Comparison of ENCODE assay signal across 17 cellular contexts in the genomic region with DNA sequence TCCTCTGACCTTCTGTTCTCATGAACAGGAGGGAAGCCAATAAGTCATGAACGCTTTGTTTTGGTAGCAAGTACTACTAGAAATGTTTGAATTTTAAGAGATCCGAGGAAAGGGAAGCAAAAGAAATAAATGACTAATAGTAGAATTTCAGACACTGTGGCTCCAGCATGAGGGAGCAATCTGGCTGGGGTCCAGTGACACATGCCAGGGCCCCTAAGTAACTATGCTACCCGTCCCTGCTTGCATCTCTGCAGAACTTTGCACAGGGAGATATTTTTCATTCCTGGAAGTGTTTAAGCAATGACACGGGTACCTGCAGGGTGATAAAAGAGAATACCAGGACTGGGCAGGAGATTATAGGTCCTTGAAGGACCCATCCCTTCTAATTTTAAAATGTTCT. TPM values are rescaled to one million over a fixed set of nuclear protein-coding genes. Genes with fewer than 3 reads are reported as not detected.
DNase-seq lines count a peak whose midpoint lies in the region; ATAC-seq and TF ChIP-seq lines count a peak whose summit lies in the region.
"Had no signal": no experiment of that assay in that cellular context is flagged by ENCODE, and none has a peak within 500 bp of the region (broad histone marks: within the 10 kb centered on the region; RNA-seq: fewer than 3 reads in every experiment).

No MANE protein-coding gene starts in this region.

- no peaks in the 10 kb centered on the region for H3K9me3 ChIP-seq in mammary epithelial cell (replicated peaks; ENCODE audit: insufficient read depth, low read length)
- H3K9me3 ChIP-seq in breast epithelium, result no peaks in the 10 kb centered on the region
- H3K9me3 ChIP-seq in hepatocyte (ENCODE audit: low read depth), result no peaks in the 10 kb centered on the region
- H3K9me3 ChIP-seq: heart right ventricle, stomach had no signal

- no peak for TF ChIP-seq POLR2A in breast epithelium (IDR thresholded peaks at IDR 0.05)

- TF ChIP-seq CTCF in mammary epithelial cell (conservative IDR thresholded peaks at IDR 0.05 in 1 of 2, IDR thresholded peaks at IDR 0.05 in 1 of 2; ENCODE audit: extremely low read depth in 1 of 2, insufficient read depth in 1 of 2, low read depth in 1 of 2, low read length in 2 of 2) (no peak), breast epithelium (IDR thresholded peaks at IDR 0.05) (no peak), hepatocyte (IDR thresholded peaks at IDR 0.05; ENCODE audit: poor library complexity) (no peak)

- H3K4me2 ChIP-seq in mammary epithelial cell (ENCODE audit: insufficient read depth, low read depth, low read length) (peak overlapping the region; percentile 87), hepatocyte (peak overlapping the region; percentile 89)

- intact Hi-C loops in mammary epithelial cell (cut with micrococcal nuclease), result loop anchor here (1.0 to 5.0 kb wide), 4 partner anchors 102 to 392 kb away; no protein-coding TSS in a partner anchor
- intact Hi-C loops in breast epithelium (cut with DNase I; ENCODE audit: low total_unique reads), result loop anchor here (2.0 kb wide), 1 partner anchor 429 kb away; no protein-coding TSS in a partner anchor

- CTCF ChIA-PET in mammary epithelial cell (lab: Charles Lee; ENCODE audit: low non-redundant PET), result interaction anchor here (0.6 kb wide), 2 partner anchors 327 to 392 kb away, joined by 3 read pairs; no protein-coding TSS in a partner anchor

- H3K36me3 ChIP-seq in mammary epithelial cell (ENCODE audit: insufficient read depth, low read length) (no peaks in the 10 kb centered on the region), breast epithelium (no peaks in the 10 kb centered on the region), hepatocyte (replicated peaks; ENCODE audit: insufficient read depth, low read depth) (no peaks in the 10 kb centered on the region), urinary bladder (ENCODE audit: insufficient read depth) (no peaks in the 10 kb centered on the region)
- H3K36me3 ChIP-seq: cardiac muscle cell, heart right ventricle, stomach had no signal

- H2AFZ ChIP-seq in mammary epithelial cell (ENCODE audit: low read depth, low read length) (no peak overlapping the region), hepatocyte (no peak overlapping the region)

- no peaks in the 10 kb centered on the region for H3K9me2 ChIP-seq in hepatocyte (replicated peaks; ENCODE audit: insufficient read depth)

- H3K27me3 ChIP-seq in mammary epithelial cell (ENCODE audit: insufficient read depth, low read length), result no peaks in the 10 kb centered on the region
- no peaks in the 10 kb centered on the region for H3K27me3 ChIP-seq in breast epithelium
- peaks cover 3% of the 10 kb centered on the region for H3K27me3 ChIP-seq in hepatocyte

- H3K27ac ChIP-seq in mammary epithelial cell (ENCODE audit: insufficient read depth, low read depth, low read length) (no peak overlapping the region), breast epithelium (no peak overlapping the region), hepatocyte (no peak overlapping the region), urinary bladder (ENCODE audit: low read depth) (peak overlapping the region; percentile 46)
- H3K27ac ChIP-seq: cardiac muscle cell had no signal

- H4K20me1 ChIP-seq in mammary epithelial cell (ENCODE audit: insufficient read depth, low read length) (no peaks in the 10 kb centered on the region), hepatocyte (ENCODE audit: insufficient read depth, poor library complexity, severe bottlenecking) (no peaks in the 10 kb centered on the region)

- dilution Hi-C loops in mammary epithelial cell (cut with HindIII; ENCODE audit: low sequenced_read_pairs), result no loop called here

- no TSS peak for BruUV-seq in mammary epithelial cell (replicated peaks; lab: Mats Ljungman, UMichigan)

- DNase-seq in mammary epithelial cell, result peak; percentile 50
- no peak for DNase-seq in breast epithelium (ENCODE audit: low spot score in 2 of 2)
- no peak for DNase-seq in hepatocyte (ENCODE audit: low spot score)
- DNase-seq in HT-29 (ENCODE audit: low spot score), result no peak
- DNase-seq in DMS53 (lab: John Stamatoyannopoulos, UW), result no peak
- DNase-seq: activated CD4-positive, alpha-beta T cell treated with anti-CD3 and anti-CD28 coated beads for 1 hour; activated CD8-positive, alpha-beta memory T cell treated with anti-CD3 and anti-CD28 coated beads, Interleukin-2, amount 50 U/mL, for 4 hours; stimulated activated CD4-positive, alpha-beta T cell treated with anti-CD3 and anti-CD28 coated beads, Interleukin-12 subunit alpha, Interleukin-12 subunit beta, amount 100 ng/mL, for 4 hours; stomach had no signal

- no peak overlapping the region for H3K9ac ChIP-seq in mammary epithelial cell (ENCODE audit: insufficient read depth, low read length)

- peaks cover 27% of the 10 kb centered on the region for H3K4me1 ChIP-seq in mammary epithelial cell (ENCODE audit: insufficient read depth, low read length)
- H3K4me1 ChIP-seq in breast epithelium, result no peaks in the 10 kb centered on the region
- H3K4me1 ChIP-seq in hepatocyte (ENCODE audit: insufficient read depth), result peaks cover 11% of the 10 kb centered on the region
- H3K4me1 ChIP-seq in urinary bladder (ENCODE audit: insufficient read depth), result no peaks in the 10 kb centered on the region

- H3K4me3 ChIP-seq in mammary epithelial cell (replicated peaks in 1 of 3; ENCODE audit: insufficient read depth in 1 of 3, low read depth in 2 of 3, low read length in 3 of 3) (no peak overlapping the region), breast epithelium (no peak overlapping the region), hepatocyte (no peak overlapping the region), urinary bladder (ENCODE audit: low read depth, low read length) (no peak overlapping the region)

- in situ Hi-C loops in mammary epithelial cell (cut with MboI; ENCODE audit: low sequenced_read_pairs in 2 of 2), result loop anchor here in 1 of 2 donors (5.0 to 10.0 kb wide), 2 partner anchors 392 to 419 kb away; no protein-coding TSS in a partner anchor

- H3K79me2 ChIP-seq in mammary epithelial cell (ENCODE audit: insufficient read depth, low read length), result no peaks in the 10 kb centered on the region
- H3K79me2 ChIP-seq in hepatocyte, result no peaks in the 10 kb centered on the region

- WGBS in mammary epithelial cell (ENCODE audit: low coverage, missing lambda C conversion rate), result 12% methylated on average over 4 of the region's 4 CpGs
- 69% methylated on average over 4 of the region's 4 CpGs for WGBS in hepatocyte (ENCODE audit: low lambda C conversion rate, missing lambda C conversion rate)
- WGBS in urinary bladder, result 47% methylated on average over 4 of the region's 4 CpGs

- ATAC-seq in SK-N-SH treated with all-trans-retinoic acid at 6 μM for 48 hours (peak; percentile 30), GM21717 (IDR thresholded peaks at IDR 0.05; ENCODE audit: unreplicated experiment) (no peak)

TF ChIP-seq in SK-N-SH treated with all-trans-retinoic acid at 6 μM for 48 hours, 23 proteins besides CTCF, POLR2A, EP300 and RAD21:
- TF ChIP-seq PPARA (CRISPR knock-in tag; IDR thresholded peaks at IDR 0.05; ENCODE audit: borderline replicate concordance) (no peak), CSDC2 (CRISPR knock-in tag; IDR thresholded peaks at IDR 0.05) (no peak), TOX (CRISPR knock-in tag; IDR thresholded peaks at IDR 0.05; ENCODE audit: borderline replicate concordance) (no peak), OSR1 (CRISPR knock-in tag; IDR thresholded peaks at IDR 0.05) (no peak), ZNF70 (CRISPR knock-in tag; IDR thresholded peaks at IDR 0.05) (no peak), BACH2 (CRISPR knock-in tag; IDR thresholded peaks at IDR 0.05; ENCODE audit: borderline replicate concordance) (no peak), GLIS3 (CRISPR knock-in tag; IDR thresholded peaks at IDR 0.05) (no peak), RARB (CRISPR knock-in tag; IDR thresholded peaks at IDR 0.05) (no peak), ZNF8 (CRISPR knock-in tag; IDR thresholded peaks at IDR 0.05) (no peak), ZC3H10 (CRISPR knock-in tag; IDR thresholded peaks at IDR 0.05) (no peak)
- TF ChIP-seq, protein P1, sequence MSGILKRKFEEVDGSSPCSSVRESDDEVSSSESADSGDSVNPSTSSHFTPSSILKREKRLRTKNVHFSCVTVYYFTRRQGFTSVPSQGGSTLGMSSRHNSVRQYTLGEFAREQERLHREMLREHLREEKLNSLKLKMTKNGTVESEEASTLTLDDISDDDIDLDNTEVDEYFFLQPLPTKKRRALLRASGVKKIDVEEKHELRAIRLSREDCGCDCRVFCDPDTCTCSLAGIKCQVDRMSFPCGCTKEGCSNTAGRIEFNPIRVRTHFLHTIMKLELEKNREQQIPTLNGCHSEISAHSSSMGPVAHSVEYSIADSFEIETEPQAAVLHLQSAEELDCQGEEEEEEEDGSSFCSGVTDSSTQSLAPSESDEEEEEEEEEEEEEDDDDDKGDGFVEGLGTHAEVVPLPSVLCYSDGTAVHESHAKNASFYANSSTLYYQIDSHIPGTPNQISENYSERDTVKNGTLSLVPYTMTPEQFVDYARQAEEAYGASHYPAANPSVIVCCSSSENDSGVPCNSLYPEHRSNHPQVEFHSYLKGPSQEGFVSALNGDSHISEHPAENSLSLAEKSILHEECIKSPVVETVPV (CRISPR knock-in tag; IDR thresholded peaks at IDR 0.05), result no peak

RNA-seq across cellular contexts. Expression of a gene that starts 7.3 kb away (rescaled TPM):
- total RNA-seq in mammary epithelial cell (under 1 TPM in 1 of 2 donors, not detected in 1; 0.17 TPM), breast epithelium (1 to 10 TPM in 1 of 3 donors, under 1 TPM in 2; 0.32 to 2.0 (median 0.44) TPM), hepatocyte (1.9 and 2.3 TPM in 2 replicates), urinary bladder (8.9 TPM)
- polyA plus RNA-seq in mammary epithelial cell (not detected), hepatocyte (1.2 and 1.7 TPM in 2 replicates), urinary bladder (17.9 TPM)
- not detected for polyA minus RNA-seq in mammary epithelial cell
- total RNA-seq in HT-29 (2014; rRNA removed; shearing (Covaris generic)), result not detected in 2 replicates
- total RNA-seq: kidney epithelial cell; mononuclear cell; T-helper 2 cell treated with Interferon-gamma antibody and Interleukin-4, amounts not matched to agents 100 ng/mL and 5 ng/mL, for 36 hours had no signal

RNA-seq across cellular contexts. Expression of a gene that starts 12.8 kb away (rescaled TPM):
- 10 to 100 TPM in 1 of 2 donors, 1 to 10 TPM in 1; 2.4 to 16.5 TPM for total RNA-seq in mammary epithelial cell
- polyA plus RNA-seq in mammary epithelial cell, result 0.79 TPM
- 1.1 TPM for polyA minus RNA-seq in mammary epithelial cell
- total RNA-seq in breast epithelium, result 10 to 100 TPM; 17.9 to 22.6 (median 21.9) TPM
- 10.1 and 14.6 TPM in 2 replicates for total RNA-seq in hepatocyte
- polyA plus RNA-seq in hepatocyte, result 4.5 and 5.4 TPM in 2 replicates
- total RNA-seq in urinary bladder, result 16.4 TPM
- 29.8 TPM for polyA plus RNA-seq in urinary bladder
- not detected in 2 replicates for total RNA-seq in HT-29 (2014; rRNA removed; shearing (Covaris generic))
- total RNA-seq: mononuclear cell had no signal
